In the genomic region with DNA sequence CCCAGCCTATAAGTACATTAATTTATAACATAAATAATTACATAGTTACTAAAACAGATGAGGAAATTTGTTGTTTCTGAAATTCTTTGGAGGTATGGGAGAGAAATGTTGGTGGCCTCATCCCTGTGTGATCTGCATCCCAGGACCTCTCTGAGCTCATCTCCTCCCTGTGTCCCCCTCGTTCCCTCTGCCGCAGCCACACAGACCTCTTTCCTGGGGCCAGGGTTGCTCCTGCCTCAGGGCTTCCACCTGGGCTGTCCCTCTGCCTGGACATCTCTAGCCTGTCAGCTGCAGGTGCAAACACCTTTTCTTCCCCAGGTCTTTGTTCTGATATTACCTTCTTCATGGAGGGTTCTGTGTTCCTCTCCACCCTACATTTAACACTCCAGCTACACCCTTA, we compare ENCODE assay signal across 18 cellular contexts. TPM values are rescaled to one million over a fixed set of nuclear protein-coding genes. Genes with fewer than 3 reads are reported as not detected.
DNase-seq lines count a peak whose midpoint lies in the region; ATAC-seq and TF ChIP-seq lines count a peak whose summit lies in the region.
"Had no signal": no experiment of that assay in that cellular context is flagged by ENCODE, and none has a peak within 500 bp of the region (broad histone marks: within the 10 kb centered on the region; RNA-seq: fewer than 3 reads in every experiment).

No MANE protein-coding gene starts in this region.

- no peak overlapping the region for H3K4me3 Mint-ChIP-seq in natural killer cell
- H3K4me3 Mint-ChIP-seq in natural killer cell treated with Interleukin-12 subunit alpha and Interleukin-12 subunit beta and Interleukin-15 and Interleukin-18, amount 100 ng/mL, for 72 hours = no peak overlapping the region
- peak overlapping the region in 3 of 5 experiments; percentile 41 to 65 (median 55) for H3K4me3 Mint-ChIP-seq in brain
- H3K4me3 Mint-ChIP-seq: CD14-positive monocyte had no signal

- H2AK5ac ChIP-seq in neuronal stem cell (ENCODE audit: low read depth, low read length) = no peak overlapping the region

- H2BK15ac ChIP-seq in neuronal stem cell (ENCODE audit: low read length) = no peak overlapping the region

- no peak overlapping the region for H3K4ac ChIP-seq in neuronal stem cell (ENCODE audit: low read length)

- no peak overlapping the region for H3K9ac ChIP-seq in neuronal stem cell (ENCODE audit: low read depth, low read length, poor library complexity)

- H3K18ac ChIP-seq in neuronal stem cell (ENCODE audit: low read length) = no peak overlapping the region

- H3K4me2 ChIP-seq in neuronal stem cell (ENCODE audit: insufficient read depth, low read length, poor library complexity, severe bottlenecking) = no peak overlapping the region

- H2BK12ac ChIP-seq in neuronal stem cell (ENCODE audit: low read length) = no peak overlapping the region

- H2AFZ ChIP-seq in neuronal stem cell (ENCODE audit: low read length) = no peak overlapping the region

- H3K27ac ChIP-seq in neuronal stem cell (replicated peaks; ENCODE audit: low read length) = no peak overlapping the region
- no peak overlapping the region for H3K27ac ChIP-seq in substantia nigra (ENCODE audit: low read depth, low read length, poor library complexity, severe bottlenecking)

- no peaks in the 10 kb centered on the region for H3K9me3 Mint-ChIP-seq in natural killer cell
- H3K9me3 Mint-ChIP-seq in natural killer cell treated with Interleukin-12 subunit alpha and Interleukin-12 subunit beta and Interleukin-15 and Interleukin-18, amount 100 ng/mL, for 72 hours = peaks cover 3% of the 10 kb centered on the region
- H3K9me3 Mint-ChIP-seq in brain = peaks cover 47 to 75% (median 55%) of the 10 kb centered on the region in 5 experiments

- no peaks in the 10 kb centered on the region for H3K27me3 ChIP-seq in neuronal stem cell (ENCODE audit: control insufficient read depth in 3 of 3, insufficient read depth in 3 of 3, low read depth in 1 of 3, low read length in 3 of 3)

- H3K14ac ChIP-seq in neuronal stem cell (ENCODE audit: low read length) = no peak overlapping the region

- H2BK120ac ChIP-seq in neuronal stem cell (ENCODE audit: low read depth, low read length) = no peak overlapping the region

- ATAC-seq in natural killer cell (no peak), GM21526 (IDR thresholded peaks at IDR 0.05; ENCODE audit: low FRiP score, unreplicated experiment) (no peak)
- no peak for ATAC-seq in natural killer cell treated with Interleukin-12 subunit alpha and Interleukin-12 subunit beta and Interleukin-15 and Interleukin-18, amount 100 ng/mL, for 72 hours

- DNase-seq in natural killer cell = no peak
- no peak for DNase-seq in natural killer cell treated with Interleukin-12 subunit alpha and Interleukin-12 subunit beta and Interleukin-15 and Interleukin-18, amount 100 ng/mL, for 72 hours (ENCODE audit: low spot score)
- DNase-seq in neuronal stem cell (ENCODE audit: low spot score) = no peak
- DNase-seq in substantia nigra (lab: John Stamatoyannopoulos, UW) = no peak
- DNase-seq in NCI-H187 treated with DMSO at 0.1 percent for 48 hours (lab: John Stamatoyannopoulos, UW) = no peak
- DNase-seq: DMS79, HCEC 1CT, IMR-90, Karpas-422, MM.1S, NCI-H1092 treated with DMSO at 0.1 percent for 48 hours, NCI-H1694 treated with DMSO at 0.1 percent for 48 hours, NCI-H226, NCI-H526 treated with DMSO at 0.1 percent for 48 hours, SHP77 treated with DMSO at 0.1 percent for 48 hours had no signal

- no peak overlapping the region for H3K23ac ChIP-seq in neuronal stem cell (ENCODE audit: low read depth, low read length, poor library complexity)

- H3K4me1 Mint-ChIP-seq in natural killer cell (peaks cover 56 to 64% of the 10 kb centered on the region in 2 donors), brain (peaks cover 53% of the 10 kb centered on the region)
- peaks cover 41 to 46% of the 10 kb centered on the region in 2 donors for H3K4me1 Mint-ChIP-seq in natural killer cell treated with Interleukin-12 subunit alpha and Interleukin-12 subunit beta and Interleukin-15 and Interleukin-18, amount 100 ng/mL, for 72 hours (ENCODE audit: low read depth in 2 of 2)

- no CpG with 5 or more reads among the region's 2 CpGs for WGBS in neuronal stem cell (ENCODE audit: extremely low coverage in 2 of 2, insufficient read length in 2 of 2, insufficient replicate concordance in 1 of 2), 2 donors

- TF ChIP-seq CTCF in natural killer cell (IDR thresholded peaks at IDR 0.05) = no peak
- TF ChIP-seq CTCF in brain (conservative IDR thresholded peaks at IDR 0.05) = no peak

- no peak overlapping the region for H4K8ac ChIP-seq in neuronal stem cell (ENCODE audit: low read depth, low read length)

- H3K27ac Mint-ChIP-seq in natural killer cell (peak overlapping the region; percentile 2 to 19), brain (no peak overlapping the region)
- H3K27ac Mint-ChIP-seq in natural killer cell treated with Interleukin-12 subunit alpha and Interleukin-12 subunit beta and Interleukin-15 and Interleukin-18, amount 100 ng/mL, for 72 hours = no peak overlapping the region

- H3K36me3 ChIP-seq in neuronal stem cell (replicated peaks in 1 of 2; ENCODE audit: control insufficient read depth in 2 of 2, insufficient read depth in 2 of 2, low read length in 2 of 2) = peaks cover 13 to 73% of the 10 kb centered on the region in 2 donors

- H3K79me1 ChIP-seq in neuronal stem cell (ENCODE audit: low read depth, low read length) = peaks cover 14% of the 10 kb centered on the region

- no peaks in the 10 kb centered on the region for H3K36me3 Mint-ChIP-seq in natural killer cell
- peaks cover 47% of the 10 kb centered on the region for H3K36me3 Mint-ChIP-seq in natural killer cell treated with Interleukin-12 subunit alpha and Interleukin-12 subunit beta and Interleukin-15 and Interleukin-18, amount 100 ng/mL, for 72 hours
- peaks cover 84% of the 10 kb centered on the region for H3K36me3 Mint-ChIP-seq in brain

- H3K27me3 Mint-ChIP-seq in natural killer cell (ENCODE audit: low read depth in 2 of 2) (no peaks in the 10 kb centered on the region), brain (peaks cover 4% of the 10 kb centered on the region)
- no peaks in the 10 kb centered on the region for H3K27me3 Mint-ChIP-seq in natural killer cell treated with Interleukin-12 subunit alpha and Interleukin-12 subunit beta and Interleukin-15 and Interleukin-18, amount 100 ng/mL, for 72 hours

- H3K4me3 ChIP-seq in neuronal stem cell (ENCODE audit: low read length in 2 of 2) = no peak overlapping the region

- H3K9me3 ChIP-seq in neuronal stem cell (replicated peaks in 1 of 2; ENCODE audit: control insufficient read depth in 2 of 2, insufficient read depth in 1 of 2, low read depth in 1 of 2, low read length in 2 of 2) = peaks cover 12 to 69% of the 10 kb centered on the region in 2 donors

- no peak overlapping the region for H4K91ac ChIP-seq in neuronal stem cell (ENCODE audit: low read depth, low read length, poor library complexity)

- H2BK5ac ChIP-seq in neuronal stem cell (ENCODE audit: low read length) = peak overlapping the region; percentile 43

- intact Hi-C loops in natural killer cell (cut with micrococcal nuclease) = no loop called here

- H3K4me1 ChIP-seq in neuronal stem cell (ENCODE audit: control insufficient read depth in 2 of 2, insufficient read depth in 1 of 2, low read depth in 1 of 2, low read length in 2 of 2) = peaks cover 0 to 1% of the 10 kb centered on the region in 2 donors

RNA-seq across cellular contexts. Expression of a gene that starts 3.9 kb away (rescaled TPM):
- 10 to 100 TPM; 29.4 to 36.9 (median 32.9) TPM for total RNA-seq in natural killer cell
- 10 to 100 TPM; 13.3 to 18.1 TPM for total RNA-seq in natural killer cell treated with Interleukin-12 subunit alpha and Interleukin-12 subunit beta and Interleukin-15 and Interleukin-18, amount 100 ng/mL, for 72 hours
- polyA plus RNA-seq in brain (ENCODE audit: insufficient read depth, low read depth, low replicate concordance) = 5.0 TPM
- polyA plus RNA-seq in neuronal stem cell (2013, experiment 1 of 2) = 18.9 TPM
- polyA plus RNA-seq in neuronal stem cell (2013, experiment 2 of 2) = 17.1 TPM

RNA-seq across cellular contexts. Expression of a gene that starts 23.7 kb away (rescaled TPM):
- total RNA-seq in natural killer cell = 1 to 10 TPM; 6.4 to 9.4 (median 7.6) TPM
- total RNA-seq in natural killer cell treated with Interleukin-12 subunit alpha and Interleukin-12 subunit beta and Interleukin-15 and Interleukin-18, amount 100 ng/mL, for 72 hours = 10 to 100 TPM in 1 of 2 donors, 1 to 10 TPM in 1; 7.0 to 11.2 TPM
- 1.2 TPM for polyA plus RNA-seq in brain (ENCODE audit: insufficient read depth, low read depth, low replicate concordance)
- polyA plus RNA-seq in neuronal stem cell (2013, experiment 1 of 2) = 8.6 TPM
- 8.6 TPM for polyA plus RNA-seq in neuronal stem cell (2013, experiment 2 of 2)

Comparison
In these comparisons a context has a peak if more than half of its experiments do, and no peak if none do; other contexts are left out.
1. H3K27ac Mint-ChIP-seq: peak in natural killer cell (2 of 2); none in natural killer cell treated with Interleukin-12 subunit alpha and Interleukin-12 subunit beta and Interleukin-15 and Interleukin-18, amount 100 ng/mL, for 72 hours (0 of 2) and brain (0 of 5).
2. H3K4me3 Mint-ChIP-seq: peak in brain (3 of 5); none in natural killer cell (single experiment) and natural killer cell treated with Interleukin-12 subunit alpha and Interleukin-12 subunit beta and Interleukin-15 and Interleukin-18, amount 100 ng/mL, for 72 hours (single experiment).